1 cellular context compared by ENCODE assay signal in the genomic region with DNA sequence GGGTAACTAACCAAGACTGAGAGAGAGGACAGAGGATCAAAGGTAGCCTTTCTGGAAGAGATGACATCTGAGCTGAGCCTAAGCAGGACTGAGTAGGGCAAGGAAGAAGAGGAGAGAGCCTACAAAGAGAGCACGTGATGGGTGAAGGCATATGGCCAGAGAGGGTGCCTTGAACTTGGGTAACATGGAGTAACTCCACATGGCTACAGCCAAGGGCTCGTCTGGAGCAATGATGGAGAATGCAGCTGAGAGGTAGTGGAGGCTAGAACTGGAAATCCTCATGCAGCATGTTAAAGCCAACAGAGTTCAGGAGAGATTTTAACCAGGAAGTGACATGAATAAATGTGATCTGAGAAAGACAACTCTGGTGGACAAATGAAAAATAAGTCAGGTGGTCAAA.
TF ChIP-seq lines count a peak whose summit lies in the region.

No MANE protein-coding gene starts in this region.

TF ChIP-seq in endothelial cell of umbilical vein, 7 proteins besides CTCF, POLR2A, EP300 and RAD21:
- TF ChIP-seq MYC (IDR thresholded peaks at IDR 0.05; ENCODE audit: low read depth, low read length) (no peak), FOS (IDR thresholded peaks at IDR 0.05; ENCODE audit: borderline replicate concordance, insufficient read depth, low read length) (no peak)
TF ChIP-seq in endothelial cell of umbilical vein: peak in this region for 0.
